In genomic region chr11:114163231-114163631, GRCh38 we compare ENCODE assay signal across 8 cellular contexts.
A peak's percentile ranks its signal among the peaks of the same experiment; 100 is the strongest.
DNase-seq lines count a peak whose midpoint lies in the region; FAIRE-seq and TF ChIP-seq lines count a peak whose summit lies in the region.

No MANE protein-coding gene starts in this region.

- FAIRE-seq in endothelial cell of umbilical vein (lab: Jason Lieb, UNC) (no peak), D721Med (lab: Jason Lieb, UNC) (no peak)

- no peak for TF ChIP-seq POLR2A in endothelial cell of umbilical vein (IDR thresholded peaks at IDR 0.05; ENCODE audit: low read depth, low read length)

- H3K9me1 ChIP-seq in endothelial cell of umbilical vein (replicated peaks; ENCODE audit: control insufficient read depth, extremely low read depth, insufficient read depth, low read length) = no peaks in the 10 kb centered on the region

- H3K4me1 ChIP-seq in endothelial cell of umbilical vein (ENCODE audit: control insufficient read depth, extremely low read depth, insufficient read depth, low read length) (peaks cover 84% of the 10 kb centered on the region), osteoblast (ENCODE audit: insufficient read depth, low read length) (peaks cover 38% of the 10 kb centered on the region)

- peak overlapping the region; percentile 54 for H3K4me2 ChIP-seq in endothelial cell of umbilical vein (ENCODE audit: insufficient read depth, low read length)
- H3K4me2 ChIP-seq in osteoblast (ENCODE audit: insufficient read depth, low read length) = peak overlapping the region; percentile 37

- H4K20me1 ChIP-seq in endothelial cell of umbilical vein (replicated peaks; ENCODE audit: control insufficient read depth, extremely low read depth, insufficient read depth, low read length) = no peaks in the 10 kb centered on the region
- no peaks in the 10 kb centered on the region for H4K20me1 ChIP-seq in osteoblast (ENCODE audit: insufficient read depth, low read length)

- H3K27me3 ChIP-seq in endothelial cell of umbilical vein (ENCODE audit: control insufficient read depth in 2 of 2, insufficient read depth in 2 of 2, low read length in 2 of 2) (no peaks in the 10 kb centered on the region), osteoblast (ENCODE audit: insufficient read depth, low read length) (peaks cover 68% of the 10 kb centered on the region)

- BruUV-seq in endothelial cell of umbilical vein (replicated peaks; lab: Mats Ljungman, UMichigan) = TSS peak; percentile 29

- H3K36me3 ChIP-seq in endothelial cell of umbilical vein (ENCODE audit: control insufficient read depth in 2 of 2, extremely low read depth in 1 of 2, insufficient read depth in 2 of 2, low read length in 2 of 2) (no peaks in the 10 kb centered on the region), osteoblast (ENCODE audit: insufficient read depth, low read length) (no peaks in the 10 kb centered on the region)

- H3K79me2 ChIP-seq in endothelial cell of umbilical vein (ENCODE audit: control insufficient read depth, insufficient read depth, low read length) = peaks cover 7% of the 10 kb centered on the region
- H3K79me2 ChIP-seq in osteoblast (ENCODE audit: insufficient read depth, low read length) = no peaks in the 10 kb centered on the region

- peak overlapping the region; percentile 78 for H3K9ac ChIP-seq in endothelial cell of umbilical vein (replicated peaks; ENCODE audit: extremely low read depth, insufficient read depth, low read length)

- intact Hi-C loops in endothelial cell of umbilical vein (cut with micrococcal nuclease) = loop anchor here (1.0 to 10.0 kb wide), 3 partner anchors 82 to 778 kb away; partner anchors contain the start of genes ANKK1 and NNMT

- no peaks in the 10 kb centered on the region for H3K9me3 ChIP-seq in endothelial cell of umbilical vein (replicated peaks; ENCODE audit: control insufficient read depth, insufficient read depth, low read length)
- H3K9me3 ChIP-seq in osteoblast (ENCODE audit: low read depth, low read length) = no peaks in the 10 kb centered on the region

- CTCF ChIA-PET in endothelial cell of umbilical vein (lab: Charles Lee) = interaction anchor here (0.6 to 2.4 kb wide), 13 partner anchors 8 to 135 kb away, joined by 3 to 16 read pairs (median 5); no protein-coding TSS in a partner anchor

- TF ChIP-seq CTCF in 22Rv1 (IDR thresholded peaks at IDR 0.05) = no peak
- no peak for TF ChIP-seq CTCF in endothelial cell of umbilical vein (IDR thresholded peaks at IDR 0.05; ENCODE audit: extremely low read depth in 1 of 2, insufficient read depth in 1 of 2, low read depth in 1 of 2, low read length in 2 of 2)
- TF ChIP-seq CTCF in osteoblast (IDR thresholded peaks at IDR 0.05; ENCODE audit: extremely low read depth, low read depth, low read length) = no peak
- TF ChIP-seq CTCF in D721Med (IDR thresholded peaks at IDR 0.05; ENCODE audit: insufficient read depth, missing control alignments) = no peak

- H3K4me3 ChIP-seq in endothelial cell of umbilical vein (replicated peaks in 1 of 3; ENCODE audit: insufficient read depth in 1 of 3, low read depth in 1 of 3, low read length in 3 of 3) (peak overlapping the region in 1 of 3 experiments; percentile 28), osteoblast (ENCODE audit: insufficient read depth, low read length) (peak overlapping the region; percentile 12)

- POLR2A ChIA-PET in endothelial cell of umbilical vein (lab: Charles Lee) = interaction anchor here (0.5 to 1.9 kb wide), 3 partner anchors 8 to 133 kb away, joined by 4 to 11 read pairs (median 4); partner anchors contain the start of gene NNMT

- H3K27ac ChIP-seq in 22Rv1 (peak overlapping the region; percentile 98), endothelial cell of umbilical vein (ENCODE audit: insufficient read depth, low read depth, low read length) (peak overlapping the region; percentile 91), osteoblast (ENCODE audit: low read depth, low read length) (no peak overlapping the region)

- DNase-seq in M059J (ENCODE audit: low read depth) (peak; percentile 69), endothelial cell of umbilical vein (ENCODE audit: low read depth, low spot score) (no peak), osteoblast (ENCODE audit: insufficient read length, low spot score, missing footprints) (no peak), D721Med (ENCODE audit: insufficient read length, low spot score) (no peak), NCI-H2227 treated with DMSO at 0.1 percent for 48 hours (lab: John Stamatoyannopoulos, UW) (no peak), NCI-H187 (lab: John Stamatoyannopoulos, UW) (no peak), epidermal melanocyte (ENCODE audit: insufficient read length, low spot score) (no peak)

- no peak overlapping the region for H2AFZ ChIP-seq in endothelial cell of umbilical vein (ENCODE audit: low read depth, low read length)
- H2AFZ ChIP-seq in osteoblast (ENCODE audit: low read length) = no peak overlapping the region

- dilution Hi-C loops in endothelial cell of umbilical vein (cut with MboI; ENCODE audit: extremely low pct_ligation_motif_present, low sequenced_read_pairs) = no loop called here

TF ChIP-seq in endothelial cell of umbilical vein, 7 proteins besides CTCF, POLR2A, EP300 and RAD21:
- no peak for TF ChIP-seq MAX (IDR thresholded peaks at IDR 0.05; ENCODE audit: insufficient read depth, insufficient read length)
- no peak for TF ChIP-seq GATA2 (IDR thresholded peaks at IDR 0.05; ENCODE audit: insufficient read depth, insufficient read length, low read depth, low read length)
- TF ChIP-seq FOS (IDR thresholded peaks at IDR 0.05; ENCODE audit: borderline replicate concordance, insufficient read depth, low read length) = no peak
- TF ChIP-seq EZH2 (IDR thresholded peaks at IDR 0.05; ENCODE audit: borderline replicate concordance, low read depth, low read length, severe bottlenecking) = no peak
- no peak for TF ChIP-seq JUN (IDR thresholded peaks at IDR 0.05; ENCODE audit: borderline replicate concordance, insufficient read depth, insufficient read length, low read depth)
- no peak for TF ChIP-seq POLR2AphosphoS5 (IDR thresholded peaks at IDR 0.05; ENCODE audit: insufficient read depth, low read depth, low read length)
- no peak for TF ChIP-seq MYC (IDR thresholded peaks at IDR 0.05; ENCODE audit: low read depth, low read length)
